In genomic region chr5:96538831-96539250, GRCh38 we compare ENCODE assay signal across 15 cellular contexts.
A peak's percentile ranks its signal among the peaks of the same experiment; 100 is the strongest.
DNase-seq lines count a peak whose midpoint lies in the region; ATAC-seq lines count a peak whose summit lies in the region.
"Had no signal": no experiment of that assay in that cellular context is flagged by ENCODE, and none has a peak within 500 bp of the region (broad histone marks: within the 10 kb centered on the region; RNA-seq: fewer than 3 reads in every experiment).

No MANE protein-coding gene starts in this region.

- no peaks in the 10 kb centered on the region for H3K27me3 ChIP-seq in adipocyte (replicated peaks; ENCODE audit: control insufficient read depth, insufficient read depth, low read length)
- H3K27me3 ChIP-seq: colonic mucosa, ovary, upper lobe of right lung had no signal

- H3K4me1 Mint-ChIP-seq in activated CD4-positive, alpha-beta memory T cell treated with anti-CD3 and anti-CD28 coated beads for 36 hours (ENCODE audit: low read depth): peaks cover 33% of the 10 kb centered on the region
- H3K4me1 Mint-ChIP-seq in activated CD4-positive, alpha-beta memory T cell treated with anti-CD3 and anti-CD28 coated beads, Interleukin-2, amount 10 ng/mL, durations not matched to agents 7 days and 5 days: peaks cover 32% of the 10 kb centered on the region

- H3K9me3 Mint-ChIP-seq in activated CD4-positive, alpha-beta memory T cell treated with anti-CD3 and anti-CD28 coated beads for 36 hours: no peaks in the 10 kb centered on the region
- H3K9me3 Mint-ChIP-seq in activated CD4-positive, alpha-beta memory T cell treated with anti-CD3 and anti-CD28 coated beads, Interleukin-2, amount 10 ng/mL, durations not matched to agents 7 days and 5 days: no peaks in the 10 kb centered on the region

- POLR2A ChIA-PET in activated CD4-positive, alpha-beta memory T cell treated with anti-CD3 and anti-CD28 coated beads for 36 hours (lab: Charles Lee): interaction anchor here (1.2 kb wide), 1 partner anchor 124 kb away, joined by 3 read pairs; the partner anchor contains the start of gene CAST
- POLR2A ChIA-PET in activated CD4-positive, alpha-beta memory T cell treated with anti-CD3 and anti-CD28 coated beads, Interleukin-2, amount 10 ng/mL, durations not matched to agents 7 days and 5 days (lab: Charles Lee): no interaction called here

- peak overlapping the region; percentile 1 for H3K4me3 Mint-ChIP-seq in activated CD4-positive, alpha-beta memory T cell treated with anti-CD3 and anti-CD28 coated beads for 36 hours
- no peak overlapping the region for H3K4me3 Mint-ChIP-seq in activated CD4-positive, alpha-beta memory T cell treated with anti-CD3 and anti-CD28 coated beads, Interleukin-2, amount 10 ng/mL, durations not matched to agents 7 days and 5 days

- CTCF ChIA-PET in activated CD4-positive, alpha-beta memory T cell treated with anti-CD3 and anti-CD28 coated beads for 36 hours (lab: Charles Lee): interaction anchor here (1.0 kb wide), 1 partner anchor 200 kb away, joined by 3 read pairs; no protein-coding TSS in a partner anchor
- CTCF ChIA-PET in activated CD4-positive, alpha-beta memory T cell treated with anti-CD3 and anti-CD28 coated beads, Interleukin-2, amount 10 ng/mL, durations not matched to agents 7 days and 5 days (lab: Charles Lee): no interaction called here

- H3K27me3 Mint-ChIP-seq in activated CD4-positive, alpha-beta memory T cell treated with anti-CD3 and anti-CD28 coated beads for 36 hours: peaks cover 2% of the 10 kb centered on the region
- H3K27me3 Mint-ChIP-seq in activated CD4-positive, alpha-beta memory T cell treated with anti-CD3 and anti-CD28 coated beads, Interleukin-2, amount 10 ng/mL, durations not matched to agents 7 days and 5 days: peaks cover 13% of the 10 kb centered on the region

- H3K27ac Mint-ChIP-seq in activated CD4-positive, alpha-beta memory T cell treated with anti-CD3 and anti-CD28 coated beads for 36 hours: peak overlapping the region; percentile 14
- no peak overlapping the region for H3K27ac Mint-ChIP-seq in activated CD4-positive, alpha-beta memory T cell treated with anti-CD3 and anti-CD28 coated beads, Interleukin-2, amount 10 ng/mL, durations not matched to agents 7 days and 5 days

- ATAC-seq in GM21619 (IDR thresholded peaks at IDR 0.05; ENCODE audit: unreplicated experiment): no peak
- ATAC-seq: upper lobe of right lung had no signal

- H3K9me3 ChIP-seq in adipocyte (ENCODE audit: control insufficient read depth, low read length): no peaks in the 10 kb centered on the region
- H3K9me3 ChIP-seq: colonic mucosa, ovary, upper lobe of right lung had no signal

- H3K9ac ChIP-seq in adipocyte (ENCODE audit: low read length): no peak overlapping the region

- no peak overlapping the region for H3K4me3 ChIP-seq in adipocyte (ENCODE audit: low read length)
- H3K4me3 ChIP-seq: colonic mucosa, ovary, upper lobe of right lung had no signal

- no peaks in the 10 kb centered on the region for H3K36me3 ChIP-seq in adipocyte (ENCODE audit: control insufficient read depth, insufficient read depth, low read length, severe bottlenecking)
- H3K36me3 ChIP-seq: colonic mucosa, ovary, upper lobe of right lung had no signal

- H3K4me1 ChIP-seq in adipocyte (ENCODE audit: control insufficient read depth, insufficient read depth, low read length): peaks cover 19% of the 10 kb centered on the region
- H3K4me1 ChIP-seq: colonic mucosa, upper lobe of right lung had no signal

- H3K36me3 Mint-ChIP-seq in activated CD4-positive, alpha-beta memory T cell treated with anti-CD3 and anti-CD28 coated beads for 36 hours: no peaks in the 10 kb centered on the region
- no peaks in the 10 kb centered on the region for H3K36me3 Mint-ChIP-seq in activated CD4-positive, alpha-beta memory T cell treated with anti-CD3 and anti-CD28 coated beads, Interleukin-2, amount 10 ng/mL, durations not matched to agents 7 days and 5 days (ENCODE audit: low read depth)

- no peak for DNase-seq in activated CD4-positive, alpha-beta memory T cell treated with anti-CD3 and anti-CD28 coated beads for 36 hours
- no peak for DNase-seq in activated CD4-positive, alpha-beta memory T cell treated with anti-CD3 and anti-CD28 coated beads, Interleukin-2, amount 10 ng/mL, durations not matched to agents 7 days and 5 days
- peak; percentile 23 for DNase-seq in LHCN-M2 (ENCODE audit: low read depth)
- DNase-seq in adipocyte (ENCODE audit: low read depth): peak; percentile 15
- peak; percentile 17 for DNase-seq in smooth muscle cell of the brain vasculature (ENCODE audit: low read depth, low spot score)
- DNase-seq in NCI-H774 (lab: John Stamatoyannopoulos, UW): no peak
- no peak for DNase-seq in NCI-H2029 (lab: John Stamatoyannopoulos, UW)
- DNase-seq: activated CD4-positive, alpha-beta T cell treated with anti-CD3 and anti-CD28 coated beads for 4 hours; colonic mucosa; DMS 273 treated with DMSO at 0.1 percent for 48 hours; mesenchymal stem cell; NCI-H2029 treated with DMSO at 0.1 percent for 48 hours; ovary; upper lobe of right lung had no signal

- intact Hi-C loops in activated CD4-positive, alpha-beta memory T cell treated with anti-CD3 and anti-CD28 coated beads for 36 hours (cut with micrococcal nuclease): loop anchor here (1.0 to 10.0 kb wide), 8 partner anchors 28 to 822 kb away; partner anchors contain the start of genes ERAP1 and RIOK2

Comparison
In these comparisons a context has a peak if more than half of its experiments do, and no peak if none do; other contexts are left out.
1. DNase-seq: peak in LHCN-M2 (single experiment), adipocyte (single experiment) and smooth muscle cell of the brain vasculature (single experiment); none in activated CD4-positive, alpha-beta memory T cell treated with anti-CD3 and anti-CD28 coated beads for 36 hours (single experiment), activated CD4-positive, alpha-beta memory T cell treated with anti-CD3 and anti-CD28 coated beads, Interleukin-2, amount 10 ng/mL, durations not matched to agents 7 days and 5 days (single experiment), NCI-H774 (single experiment) and NCI-H2029 (single experiment).